Comparison of ENCODE assay signal across 27 cellular contexts in genomic region chr1:61201035-61201434, GRCh38.
"Had no signal": no experiment of that assay in that cellular context is flagged by ENCODE, and none has a peak within 500 bp of the region (broad histone marks: within the 10 kb centered on the region; RNA-seq: fewer than 3 reads in every experiment).

No MANE protein-coding gene starts in this region.

- H3K9me3 Mint-ChIP-seq: immature natural killer cell; natural killer cell treated with Interleukin-12 subunit alpha and Interleukin-12 subunit beta and Interleukin-15 and Interleukin-18, amount 100 ng/mL, for 72 hours; stimulated activated naive CD8-positive, alpha-beta T cell treated with anti-CD3 and anti-CD28 coated beads, Interleukin-15, Interleukin-2, amounts not matched to agents 100 ng/mL and 50 ng/mL, for 24 hours; type B pancreatic cell had no signal

- DNase-seq: hypothalamus; immature natural killer cell; islet precursor cell; left ventricle myocardium inferior; mesendoderm; midbrain; mucosa of descending colon; naive thymus-derived CD4-positive, alpha-beta T cell; ovary; posterior cingulate gyrus; retina; right cardiac atrium; stimulated activated CD4-positive, alpha-beta T cell treated with anti-CD3 and anti-CD28 coated beads, Interleukin-12 subunit alpha, Interleukin-12 subunit beta, amount 100 ng/mL, for 4 hours; stimulated activated CD4-positive, alpha-beta T cell treated with anti-CD3 and anti-CD28 coated beads, Interleukin-15, amount 100 ng/mL, for 24 hours; stimulated activated CD4-positive, alpha-beta T cell treated with anti-CD3 and anti-CD28 coated beads, Interleukin-2, amount 100 ng/mL, for 24 hours; stimulated activated CD4-positive, alpha-beta T cell treated with anti-CD3 and anti-CD28 coated beads, Interleukin-4, amount 100 ng/mL, for 1 hour; stimulated activated naive CD4-positive, alpha-beta T cell; uterus had no signal

- H3K4me3 Mint-ChIP-seq: immature natural killer cell; naive thymus-derived CD4-positive, alpha-beta T cell; natural killer cell treated with Interleukin-12 subunit alpha and Interleukin-12 subunit beta and Interleukin-15 and Interleukin-18, amount 100 ng/mL, for 72 hours; stimulated activated naive CD8-positive, alpha-beta T cell treated with anti-CD3 and anti-CD28 coated beads, Interleukin-15, Interleukin-2, amounts not matched to agents 100 ng/mL and 50 ng/mL, for 24 hours; type B pancreatic cell had no signal

- H3K36me3 Mint-ChIP-seq: immature natural killer cell; naive thymus-derived CD4-positive, alpha-beta T cell; natural killer cell treated with Interleukin-12 subunit alpha and Interleukin-12 subunit beta and Interleukin-15 and Interleukin-18, amount 100 ng/mL, for 72 hours had no signal

- H3K27me3 ChIP-seq: ovary, suprapubic skin, tibial nerve, uterus had no signal

- ATAC-seq: mucosa of descending colon; naive thymus-derived CD4-positive, alpha-beta T cell; natural killer cell treated with Interleukin-12 subunit alpha and Interleukin-12 subunit beta and Interleukin-15 and Interleukin-18, amount 100 ng/mL, for 72 hours; right cardiac atrium; sciatic nerve had no signal

- H3K27ac ChIP-seq: left ventricle myocardium inferior, ovary, prostate gland, suprapubic skin, tibial nerve, uterus had no signal

- H3K4me3 ChIP-seq: left ventricle myocardium inferior, lung, mucosa of descending colon, ovary, prostate gland, skin epidermis, suprapubic skin, tibial nerve, uterus had no signal

- H3K27me3 Mint-ChIP-seq: stimulated activated naive CD8-positive, alpha-beta T cell treated with anti-CD3 and anti-CD28 coated beads, Interleukin-15, Interleukin-2, amounts not matched to agents 100 ng/mL and 50 ng/mL, for 24 hours; type B pancreatic cell had no signal

- H3K9me3 ChIP-seq: left ventricle myocardium inferior, mucosa of descending colon, ovary, prostate gland, suprapubic skin, tibial nerve, uterus had no signal

- H3K36me3 ChIP-seq: left ventricle myocardium inferior, ovary, prostate gland, suprapubic skin, tibial nerve, uterus had no signal

- H3K4me1 Mint-ChIP-seq: immature natural killer cell; naive thymus-derived CD4-positive, alpha-beta T cell had no signal

- H3K27ac Mint-ChIP-seq: immature natural killer cell; naive thymus-derived CD4-positive, alpha-beta T cell; natural killer cell treated with Interleukin-12 subunit alpha and Interleukin-12 subunit beta and Interleukin-15 and Interleukin-18, amount 100 ng/mL, for 72 hours; stimulated activated naive CD8-positive, alpha-beta T cell treated with anti-CD3 and anti-CD28 coated beads, Interleukin-15, Interleukin-2, amounts not matched to agents 100 ng/mL and 50 ng/mL, for 24 hours; type B pancreatic cell had no signal

- H3K4me1 ChIP-seq: prostate gland had no signal
